Comparison of ENCODE assay signal across 32 cellular contexts in genomic region chr4:159563257-159563656, GRCh38.
"Had no signal": no experiment of that assay in that cellular context is flagged by ENCODE, and none has a peak within 500 bp of the region (broad histone marks: within the 10 kb centered on the region; RNA-seq: fewer than 3 reads in every experiment).

No MANE protein-coding gene starts in this region.

- H3K27ac Mint-ChIP-seq: naive thymus-derived CD8-positive, alpha-beta T cell; natural killer cell treated with Interleukin-12 subunit alpha and Interleukin-12 subunit beta and Interleukin-15 and Interleukin-18, amount 100 ng/mL, for 72 hours; nephron progenitor cell; progenitor cell of endocrine pancreas; stimulated activated memory B cell treated with anti-CD40 and anti-IgM and Interleukin-4, amounts not matched to agents 10 μg/mL and 1 μg/mL and 100 μg/mL, for 72 hours; stimulated activated naive CD8-positive, alpha-beta T cell treated with anti-CD3 and anti-CD28 coated beads, Interleukin-15, amount 100 ng/mL, for 72 hours had no signal

- H3K4me1 ChIP-seq: parathyroid adenoma, psoas muscle, sigmoid colon, spleen, suprapubic skin, testis, tibial artery, upper lobe of left lung, vagina had no signal

- H3K4me3 ChIP-seq: psoas muscle, right lobe of liver, sigmoid colon, smooth muscle cell, spleen, suprapubic skin, testis, tibial artery, upper lobe of left lung, vagina had no signal

- H3K9me3 ChIP-seq: neutrophil, psoas muscle, right lobe of liver, sigmoid colon, suprapubic skin, testis, upper lobe of left lung, vagina had no signal

- FAIRE-seq: urothelium cell line had no signal

- H3K4me3 Mint-ChIP-seq: naive thymus-derived CD8-positive, alpha-beta T cell; natural killer cell treated with Interleukin-12 subunit alpha and Interleukin-12 subunit beta and Interleukin-15 and Interleukin-18, amount 100 ng/mL, for 72 hours; nephron progenitor cell; neural crest cell; stimulated activated memory B cell treated with anti-CD40 and anti-IgM and Interleukin-4, amounts not matched to agents 10 μg/mL and 1 μg/mL and 100 μg/mL, for 72 hours; stimulated activated naive CD8-positive, alpha-beta T cell treated with anti-CD3 and anti-CD28 coated beads, Interleukin-15, amount 100 ng/mL, for 72 hours had no signal

- ATAC-seq: naive thymus-derived CD8-positive, alpha-beta T cell; natural killer cell treated with Interleukin-12 subunit alpha and Interleukin-12 subunit beta and Interleukin-15 and Interleukin-18, amount 100 ng/mL, for 72 hours; psoas muscle; right cardiac atrium; right lobe of liver; stimulated activated memory B cell treated with anti-CD40 and anti-IgM and Interleukin-4, amounts not matched to agents 10 μg/mL and 1 μg/mL and 100 μg/mL, for 72 hours; stimulated activated naive CD8-positive, alpha-beta T cell treated with anti-CD3 and anti-CD28 coated beads, Interleukin-15, amount 100 ng/mL, for 72 hours; stimulated activated naive CD8-positive, alpha-beta T cell treated with anti-CD3 and anti-CD28 coated beads, Interleukin-15, Interleukin-2, amounts not matched to agents 100 U/mL and 50 U/mL, for 24 hours had no signal

- H3K27me3 ChIP-seq: neutrophil, right lobe of liver, sigmoid colon, spleen, suprapubic skin, testis, tibial artery, upper lobe of left lung, vagina had no signal

- H3K4me1 Mint-ChIP-seq: naive thymus-derived CD8-positive, alpha-beta T cell; nephron progenitor cell; neural crest cell; stimulated activated memory B cell treated with anti-CD40 and anti-IgM and Interleukin-4, amounts not matched to agents 10 μg/mL and 1 μg/mL and 100 μg/mL, for 72 hours; stimulated activated naive CD8-positive, alpha-beta T cell treated with anti-CD3 and anti-CD28 coated beads, Interleukin-15, amount 100 ng/mL, for 72 hours had no signal

- H3K36me3 Mint-ChIP-seq: naive thymus-derived CD8-positive, alpha-beta T cell; natural killer cell treated with Interleukin-12 subunit alpha and Interleukin-12 subunit beta and Interleukin-15 and Interleukin-18, amount 100 ng/mL, for 72 hours; stimulated activated memory B cell treated with anti-CD40 and anti-IgM and Interleukin-4, amounts not matched to agents 10 μg/mL and 1 μg/mL and 100 μg/mL, for 72 hours had no signal

- DNase-seq: naive thymus-derived CD8-positive, alpha-beta T cell; nephron progenitor cell; nucleus accumbens; posterior cingulate gyrus; psoas muscle; right cardiac atrium; right lobe of liver; sigmoid colon; spleen; stimulated activated CD4-positive, alpha-beta T cell treated with anti-CD3 and anti-CD28 coated beads, Interleukin-12 subunit alpha, Interleukin-12 subunit beta, amount 100 ng/mL, for 4 hours; stimulated activated CD4-positive, alpha-beta T cell treated with anti-CD3 and anti-CD28 coated beads, Interleukin-1b, Interleukin-23, amount 100 ng/mL, for 48 hours; stimulated activated CD4-positive, alpha-beta T cell treated with anti-CD3 and anti-CD28 coated beads, Interleukin-4, amount 100 ng/mL, for 1 hour; stimulated activated CD4-positive, alpha-beta T cell treated with anti-CD3 and anti-CD28 coated beads, Interleukin-4, amount 100 ng/mL, for 4 hours; stimulated activated CD8-positive, alpha-beta memory T cell treated with anti-CD3 and anti-CD28 coated beads, Interleukin-4, amount 100 ng/mL, for 48 hours; stimulated activated naive CD4-positive, alpha-beta T cell; stimulated activated naive CD8-positive, alpha-beta T cell treated with anti-CD3 and anti-CD28 coated beads, Interleukin-15, amount 100 ng/mL, for 72 hours; stimulated activated naive CD8-positive, alpha-beta T cell treated with anti-CD3 and anti-CD28 coated beads, Interleukin-15, Interleukin-2, amounts not matched to agents 100 U/mL and 50 U/mL, for 24 hours; substantia nigra; testis; tibial artery; trophoblast cell; upper lobe of left lung had no signal

- H3K27me3 Mint-ChIP-seq: naive thymus-derived CD8-positive, alpha-beta T cell; natural killer cell treated with Interleukin-12 subunit alpha and Interleukin-12 subunit beta and Interleukin-15 and Interleukin-18, amount 100 ng/mL, for 72 hours; progenitor cell of endocrine pancreas; stimulated activated memory B cell treated with anti-CD40 and anti-IgM and Interleukin-4, amounts not matched to agents 10 μg/mL and 1 μg/mL and 100 μg/mL, for 72 hours; stimulated activated naive CD8-positive, alpha-beta T cell treated with anti-CD3 and anti-CD28 coated beads, Interleukin-15, amount 100 ng/mL, for 72 hours had no signal

- H3K36me3 ChIP-seq: neutrophil, right lobe of liver, sigmoid colon, spleen, suprapubic skin, tibial artery, upper lobe of left lung, vagina had no signal

- H3K27ac ChIP-seq: neutrophil, parathyroid adenoma, psoas muscle, right lobe of liver, sigmoid colon, spleen, suprapubic skin, testis, tibial artery, upper lobe of left lung, vagina had no signal
